Comparison of ENCODE assay signal across 12 cellular contexts in genomic region chr1:27359822-27360158, GRCh38. TPM values are rescaled to one million over a fixed set of nuclear protein-coding genes. Genes with fewer than 3 reads are reported as not detected.
DNase-seq lines count a peak whose midpoint lies in the region; ATAC-seq lines count a peak whose summit lies in the region.
"Had no signal": no experiment of that assay in that cellular context is flagged by ENCODE, and none has a peak within 500 bp of the region (broad histone marks: within the 10 kb centered on the region; RNA-seq: fewer than 3 reads in every experiment).

No MANE protein-coding gene starts in this region.

- peaks cover 39% of the 10 kb centered on the region for H3K27me3 Mint-ChIP-seq in activated naive CD4-positive, alpha-beta T cell treated with anti-CD3 and anti-CD28 coated beads, Interleukin-2, amount 10 ng/mL, durations not matched to agents 7 days and 5 days
- no peaks in the 10 kb centered on the region for H3K27me3 Mint-ChIP-seq in activated CD4-positive, alpha-beta memory T cell treated with anti-CD3 and anti-CD28 coated beads for 36 hours
- no peaks in the 10 kb centered on the region for H3K27me3 Mint-ChIP-seq in stimulated activated memory B cell treated with anti-CD40 and anti-IgM and Interleukin-4, amounts not matched to agents 10 μg/mL and 1 μg/mL and 100 μg/mL, for 72 hours

- intact Hi-C loops in activated CD4-positive, alpha-beta memory T cell treated with anti-CD3 and anti-CD28 coated beads for 36 hours (cut with micrococcal nuclease), result no loop called here
- intact Hi-C loops in posterior cingulate gyrus (cut with DNase I), result no loop called here

- H3K36me3 Mint-ChIP-seq in activated naive CD4-positive, alpha-beta T cell treated with anti-CD3 and anti-CD28 coated beads, Interleukin-2, amount 10 ng/mL, durations not matched to agents 7 days and 5 days, result no peaks in the 10 kb centered on the region
- H3K36me3 Mint-ChIP-seq in activated CD4-positive, alpha-beta memory T cell treated with anti-CD3 and anti-CD28 coated beads for 36 hours, result no peaks in the 10 kb centered on the region
- H3K36me3 Mint-ChIP-seq in stimulated activated memory B cell treated with anti-CD40 and anti-IgM and Interleukin-4, amounts not matched to agents 10 μg/mL and 1 μg/mL and 100 μg/mL, for 72 hours, result no peaks in the 10 kb centered on the region

- peak overlapping the region; percentile 13 for H3K4me3 Mint-ChIP-seq in activated naive CD4-positive, alpha-beta T cell treated with anti-CD3 and anti-CD28 coated beads, Interleukin-2, amount 10 ng/mL, durations not matched to agents 7 days and 5 days
- H3K4me3 Mint-ChIP-seq in activated CD4-positive, alpha-beta memory T cell treated with anti-CD3 and anti-CD28 coated beads for 36 hours, result peak overlapping the region; percentile 66
- H3K4me3 Mint-ChIP-seq in stimulated activated memory B cell treated with anti-CD40 and anti-IgM and Interleukin-4, amounts not matched to agents 10 μg/mL and 1 μg/mL and 100 μg/mL, for 72 hours, result peak overlapping the region; percentile 74

- H3K36me3 ChIP-seq in iPS DF 6.9 (ENCODE audit: control insufficient read depth, insufficient read depth, low read length), result no peaks in the 10 kb centered on the region
- H3K36me3 ChIP-seq: ovary had no signal

- no peak for DNase-seq in activated naive CD4-positive, alpha-beta T cell treated with anti-CD3 and anti-CD28 coated beads, Interleukin-2, amount 10 ng/mL, durations not matched to agents 7 days and 5 days
- no peak for DNase-seq in activated naive CD4-positive, alpha-beta T cell (lab: John Stamatoyannopoulos, UW)
- DNase-seq in activated CD4-positive, alpha-beta memory T cell treated with anti-CD3 and anti-CD28 coated beads for 36 hours, result no peak
- no peak for DNase-seq in iPS DF 6.9 (ENCODE audit: low read depth, low spot score)
- DNase-seq in posterior cingulate gyrus, result no peak
- no peak for DNase-seq in hypothalamus (lab: John Stamatoyannopoulos, UW)
- no peak for DNase-seq in DMS114 treated with DMSO at 0.1 percent for 48 hours (lab: John Stamatoyannopoulos, UW; ENCODE audit: unreplicated experiment)
- DNase-seq: NCI-H1436 treated with DMSO at 0.1 percent for 48 hours, ovary had no signal

- peaks cover 9% of the 10 kb centered on the region for H3K4me1 ChIP-seq in iPS DF 6.9 (ENCODE audit: control insufficient read depth, insufficient read depth, low read length)

- peaks cover 48% of the 10 kb centered on the region for H3K4me1 Mint-ChIP-seq in activated naive CD4-positive, alpha-beta T cell treated with anti-CD3 and anti-CD28 coated beads, Interleukin-2, amount 10 ng/mL, durations not matched to agents 7 days and 5 days
- H3K4me1 Mint-ChIP-seq in activated CD4-positive, alpha-beta memory T cell treated with anti-CD3 and anti-CD28 coated beads for 36 hours (ENCODE audit: low read depth), result peaks cover 44% of the 10 kb centered on the region
- peaks cover 69% of the 10 kb centered on the region for H3K4me1 Mint-ChIP-seq in stimulated activated memory B cell treated with anti-CD40 and anti-IgM and Interleukin-4, amounts not matched to agents 10 μg/mL and 1 μg/mL and 100 μg/mL, for 72 hours

- H3K4me3 ChIP-seq in iPS DF 6.9 (ENCODE audit: low read length), result peak overlapping the region; percentile 70; the same call in 1 of the 2 replicates
- H3K4me3 ChIP-seq: ovary had no signal

- no peaks in the 10 kb centered on the region for H3K9me3 Mint-ChIP-seq in activated naive CD4-positive, alpha-beta T cell treated with anti-CD3 and anti-CD28 coated beads, Interleukin-2, amount 10 ng/mL, durations not matched to agents 7 days and 5 days
- no peaks in the 10 kb centered on the region for H3K9me3 Mint-ChIP-seq in activated CD4-positive, alpha-beta memory T cell treated with anti-CD3 and anti-CD28 coated beads for 36 hours
- H3K9me3 Mint-ChIP-seq in stimulated activated memory B cell treated with anti-CD40 and anti-IgM and Interleukin-4, amounts not matched to agents 10 μg/mL and 1 μg/mL and 100 μg/mL, for 72 hours, result no peaks in the 10 kb centered on the region

- CTCF ChIA-PET in activated naive CD4-positive, alpha-beta T cell treated with anti-CD3 and anti-CD28 coated beads, Interleukin-2, amount 10 ng/mL, durations not matched to agents 7 days and 5 days (lab: Charles Lee), result interaction anchor here (0.9 to 8.0 kb wide), 4 partner anchors 9 to 35 kb away, joined by 4 to 96 read pairs (median 26); partner anchors contain the start of gene MAP3K6
- CTCF ChIA-PET in activated CD4-positive, alpha-beta memory T cell treated with anti-CD3 and anti-CD28 coated beads for 36 hours (lab: Charles Lee), result interaction anchor here (4.2 to 7.1 kb wide), 4 partner anchors 17 to 246 kb away, joined by 31 to 80 read pairs (median 44); partner anchors contain the start of genes AHDC1 and SYTL1

- WGBS in iPS DF 6.9 (ENCODE audit: insufficient coverage, insufficient read length), result no CpG with 5 or more reads among the region's 9 CpGs

- no peak for ATAC-seq in stimulated activated memory B cell treated with anti-CD40 and anti-IgM and Interleukin-4, amounts not matched to agents 10 μg/mL and 1 μg/mL and 100 μg/mL, for 72 hours

- POLR2A ChIA-PET in activated CD4-positive, alpha-beta memory T cell treated with anti-CD3 and anti-CD28 coated beads for 36 hours (lab: Charles Lee), result no interaction called here

- no peaks in the 10 kb centered on the region for H3K9me3 ChIP-seq in iPS DF 6.9 (ENCODE audit: control insufficient read depth, insufficient read depth, low read length)
- H3K9me3 ChIP-seq: ovary, suprapubic skin had no signal

- H3K27me3 ChIP-seq in iPS DF 6.9 (ENCODE audit: control insufficient read depth, insufficient read depth, low read length), result peaks cover 16% of the 10 kb centered on the region; the same call in 1 of the 2 replicates
- H3K27me3 ChIP-seq: ovary, suprapubic skin had no signal

- H3K27ac ChIP-seq in iPS DF 6.9 (ENCODE audit: low read length), result no peak overlapping the region
- H3K27ac ChIP-seq: ovary, suprapubic skin had no signal

- H3K27ac Mint-ChIP-seq in activated naive CD4-positive, alpha-beta T cell treated with anti-CD3 and anti-CD28 coated beads, Interleukin-2, amount 10 ng/mL, durations not matched to agents 7 days and 5 days, result no peak overlapping the region
- H3K27ac Mint-ChIP-seq in activated CD4-positive, alpha-beta memory T cell treated with anti-CD3 and anti-CD28 coated beads for 36 hours, result no peak overlapping the region
- H3K27ac Mint-ChIP-seq in stimulated activated memory B cell treated with anti-CD40 and anti-IgM and Interleukin-4, amounts not matched to agents 10 μg/mL and 1 μg/mL and 100 μg/mL, for 72 hours, result peak overlapping the region; percentile 60

RNA-seq across cellular contexts. Expression of gene MAP3K6, which starts 7.0 kb away (rescaled TPM):
- 1 to 10 TPM; 8.2 to 9.7 TPM for total RNA-seq in activated CD4-positive, alpha-beta memory T cell treated with anti-CD3 and anti-CD28 coated beads for 36 hours

RNA-seq across cellular contexts. Expression of gene FCN3, which starts 14.8 kb away (rescaled TPM):
- total RNA-seq in activated CD4-positive, alpha-beta memory T cell treated with anti-CD3 and anti-CD28 coated beads for 36 hours, result not detected

RNA-seq across cellular contexts. Expression of gene SYTL1, which starts 18.0 kb away (rescaled TPM):
- 10 to 100 TPM; 27.3 to 30.4 TPM for total RNA-seq in activated CD4-positive, alpha-beta memory T cell treated with anti-CD3 and anti-CD28 coated beads for 36 hours

RNA-seq across cellular contexts. Expression of gene CD164L2, which starts 23.3 kb away (rescaled TPM):
- not detected for total RNA-seq in activated CD4-positive, alpha-beta memory T cell treated with anti-CD3 and anti-CD28 coated beads for 36 hours
- total RNA-seq: left cardiac atrium had no signal

RNA-seq across cellular contexts. Expression of gene GPR3, which starts 32.6 kb away (rescaled TPM):
- total RNA-seq in activated CD4-positive, alpha-beta memory T cell treated with anti-CD3 and anti-CD28 coated beads for 36 hours, result 1 to 10 TPM; 1.3 to 1.5 TPM

Comparison
In these comparisons a context has a peak if more than half of its experiments do, and no peak if none do; other contexts are left out.
1. H3K4me3 Mint-ChIP-seq: peak in every context shown above with its lines; median percentile 74 in stimulated activated memory B cell treated with anti-CD40 and anti-IgM and Interleukin-4, amounts not matched to agents 10 μg/mL and 1 μg/mL and 100 μg/mL, for 72 hours; 66 in activated CD4-positive, alpha-beta memory T cell treated with anti-CD3 and anti-CD28 coated beads for 36 hours; 13 in activated naive CD4-positive, alpha-beta T cell treated with anti-CD3 and anti-CD28 coated beads, Interleukin-2, amount 10 ng/mL, durations not matched to agents 7 days and 5 days.